In genomic region chr11:116224154-116224888, GRCh38 we compare ENCODE assay signal across 8 cellular contexts.
DNase-seq lines count a peak whose midpoint lies in the region; ATAC-seq, FAIRE-seq and TF ChIP-seq lines count a peak whose summit lies in the region.

No MANE protein-coding gene starts in this region.

- WGBS in aorta, 2 donors: 41 to 46% methylated on average over 10 of the region's 10 CpGs

- intact Hi-C loops in aorta (cut with DNase I): loop anchor here (10.0 kb wide), 1 partner anchor 900 kb away; no protein-coding TSS in a partner anchor

- H3K4me3 ChIP-seq in NT2/D1 (ENCODE audit: insufficient read length, low read depth) (no peak overlapping the region), aorta (ENCODE audit: low read length in 2 of 2) (no peak overlapping the region)

- H3K9me3 ChIP-seq in NT2/D1 (ENCODE audit: insufficient read depth, low read length) (no peaks in the 10 kb centered on the region), aorta (ENCODE audit: control insufficient read depth, low read length) (no peaks in the 10 kb centered on the region)

- H3K27me3 ChIP-seq in NT2/D1 (ENCODE audit: insufficient read depth, insufficient read length) (no peaks in the 10 kb centered on the region), aorta (ENCODE audit: control insufficient read depth in 1 of 2, insufficient read depth in 2 of 2, low read length in 1 of 2) (no peaks in the 10 kb centered on the region)

- ATAC-seq in HG02798 (IDR thresholded peaks at IDR 0.05; ENCODE audit: poor library complexity, unreplicated experiment): peak; percentile 60
- no peak for ATAC-seq in GM18517 (IDR thresholded peaks at IDR 0.05; ENCODE audit: unreplicated experiment)
- ATAC-seq in aorta (ENCODE audit: low FRiP score): no peak

- DNase-seq in D721Med (ENCODE audit: insufficient read length, low spot score) (peak; percentile 47), NT2/D1 (ENCODE audit: low read depth, low spot score) (peak; percentile 33), amygdala (lab: John Stamatoyannopoulos, UW) (peak in 31 of 56 donors; percentile 7 to 80 (median 30)), hepatic stellate cell (ENCODE audit: low spot score) (peak; percentile 34), aorta (no peak)
- DNase-seq in stimulated activated CD4-positive, alpha-beta T cell treated with anti-CD3 and anti-CD28 coated beads, Interleukin-12 subunit alpha, Interleukin-12 subunit beta, amount 100 ng/mL, for 48 hours (ENCODE audit: low read depth in 2 of 3, low spot score in 1 of 3): peak; percentile 3 to 28 (median 24)

- no peak overlapping the region for H3K9ac ChIP-seq in NT2/D1 (ENCODE audit: insufficient read length, low read depth)

- no peak overlapping the region for H3K27ac ChIP-seq in aorta (ENCODE audit: low read depth in 1 of 2, low read length in 2 of 2)

- FAIRE-seq in D721Med (lab: Jason Lieb, UNC): no peak

- H3K4me1 ChIP-seq in NT2/D1 (ENCODE audit: insufficient read depth, insufficient read length): peaks cover 3% of the 10 kb centered on the region
- H3K4me1 ChIP-seq in aorta (ENCODE audit: control insufficient read depth in 1 of 2, insufficient read depth in 2 of 2, low read length in 2 of 2): no peaks in the 10 kb centered on the region

- TF ChIP-seq CTCF in D721Med (IDR thresholded peaks at IDR 0.05; ENCODE audit: insufficient read depth, missing control alignments): peak; percentile 65

- H3K36me3 ChIP-seq in NT2/D1 (ENCODE audit: insufficient read depth, insufficient read length, low read length) (no peaks in the 10 kb centered on the region), aorta (ENCODE audit: control insufficient read depth in 1 of 2, insufficient read depth in 2 of 2, low read length in 1 of 2) (no peaks in the 10 kb centered on the region)

Comparison
In these comparisons a context has a peak if more than half of its experiments do, and no peak if none do; other contexts are left out.
1. DNase-seq: peak in D721Med (single experiment), NT2/D1 (single experiment), amygdala (31 of 56), hepatic stellate cell (single experiment) and stimulated activated CD4-positive, alpha-beta T cell treated with anti-CD3 and anti-CD28 coated beads, Interleukin-12 subunit alpha, Interleukin-12 subunit beta, amount 100 ng/mL, for 48 hours (3 of 3); none in aorta (0 of 2).